Comparison of ENCODE assay signal across 27 cellular contexts in genomic region chr1:218275823-218276222, GRCh38.
"Had no signal": no experiment of that assay in that cellular context is flagged by ENCODE, and none has a peak within 500 bp of the region (broad histone marks: within the 10 kb centered on the region; RNA-seq: fewer than 3 reads in every experiment).

No MANE protein-coding gene starts in this region.

- DNase-seq: stimulated activated CD4-positive, alpha-beta T cell treated with anti-CD3 and anti-CD28 coated beads, Interleukin-2, amount 100 ng/mL, for 48 hours; stimulated activated CD4-positive, alpha-beta T cell treated with anti-CD3 and anti-CD28 coated beads, Interleukin-4, amount 100 ng/mL, for 1 hour; stimulated activated CD4-positive, alpha-beta T cell treated with anti-CD3 and anti-CD28 coated beads, Interleukin-4, amount 100 ng/mL, for 24 hours; stimulated activated CD4-positive, alpha-beta T cell treated with anti-CD3 and anti-CD28 coated beads, Interleukin-4, amount 100 ng/mL, for 4 hours; stimulated activated CD8-positive, alpha-beta memory T cell treated with anti-CD3 and anti-CD28 coated beads, Interleukin-4, amount 100 ng/mL, for 48 hours; stimulated activated naive B cell treated with anti-CD40 and anti-IgM and Interleukin-4, amounts not matched to agents 10 μg/mL and 1 μg/mL and 100 μg/mL, for 72 hours; stimulated activated naive CD4-positive, alpha-beta T cell; stimulated activated naive CD4-positive, alpha-beta T cell treated with Interleukin-2 at 50 U/mL for 16 hours; stimulated activated naive CD8-positive, alpha-beta T cell treated with anti-CD3 and anti-CD28 coated beads, Interleukin-15, amount 100 ng/mL, for 72 hours; stimulated activated naive CD8-positive, alpha-beta T cell treated with anti-CD3 and anti-CD28 coated beads, Interleukin-15, Interleukin-2, amounts not matched to agents 100 U/mL and 50 U/mL, for 24 hours; stomach; substantia nigra; testis; thyroid gland; tibial artery; transverse colon; trophoblast cell; upper lobe of left lung; upper lobe of right lung; uterus had no signal

- H3K27ac ChIP-seq: stomach, suprapubic skin, testis, thoracic aorta, thyroid gland, tibial artery, tibial nerve, transverse colon, upper lobe of left lung, upper lobe of right lung, uterus, vagina had no signal

- H3K4me1 ChIP-seq: stomach, suprapubic skin, testis, thyroid gland, tibial artery, tibial nerve, transverse colon, upper lobe of left lung, upper lobe of right lung, uterus, vagina had no signal

- H3K27me3 ChIP-seq: suprapubic skin, testis, thyroid gland, tibial artery, tibial nerve, transverse colon, upper lobe of left lung, upper lobe of right lung, uterus, vagina had no signal

- H3K4me3 ChIP-seq: stomach, suprapubic skin, testis, thoracic aorta, thyroid gland, tibial artery, tibial nerve, transverse colon, upper lobe of left lung, upper lobe of right lung, uterus, vagina had no signal

- FAIRE-seq: urothelium cell line had no signal

- ATAC-seq: stimulated activated effector memory CD8-positive, alpha-beta T cell treated with anti-CD3 and anti-CD28 coated beads, Interleukin-12 subunit alpha, Interleukin-12 subunit beta, amount 100 ng/mL, for 72 hours; stimulated activated memory B cell treated with anti-CD40 and anti-IgM and Interleukin-4, amounts not matched to agents 10 μg/mL and 1 μg/mL and 100 μg/mL, for 72 hours; stimulated activated naive B cell treated with anti-CD40 and anti-IgM and Interleukin-4, amounts not matched to agents 10 μg/mL and 1 μg/mL and 100 μg/mL, for 72 hours; stimulated activated naive CD8-positive, alpha-beta T cell treated with anti-CD3 and anti-CD28 coated beads, Interleukin-15, amount 100 ng/mL, for 72 hours; stimulated activated naive CD8-positive, alpha-beta T cell treated with anti-CD3 and anti-CD28 coated beads, Interleukin-15, Interleukin-2, amounts not matched to agents 100 U/mL and 50 U/mL, for 24 hours; upper lobe of right lung had no signal

- H3K36me3 ChIP-seq: stomach, suprapubic skin, thoracic aorta, thyroid gland, tibial artery, tibial nerve, transverse colon, upper lobe of left lung, upper lobe of right lung, uterus, vagina had no signal

- H3K9me3 ChIP-seq: stomach, suprapubic skin, testis, thoracic aorta, thyroid gland, tibial artery, tibial nerve, transverse colon, upper lobe of left lung, upper lobe of right lung, uterus, vagina had no signal
